ENCODE assay signal across 1 cellular context in the genomic region with DNA sequence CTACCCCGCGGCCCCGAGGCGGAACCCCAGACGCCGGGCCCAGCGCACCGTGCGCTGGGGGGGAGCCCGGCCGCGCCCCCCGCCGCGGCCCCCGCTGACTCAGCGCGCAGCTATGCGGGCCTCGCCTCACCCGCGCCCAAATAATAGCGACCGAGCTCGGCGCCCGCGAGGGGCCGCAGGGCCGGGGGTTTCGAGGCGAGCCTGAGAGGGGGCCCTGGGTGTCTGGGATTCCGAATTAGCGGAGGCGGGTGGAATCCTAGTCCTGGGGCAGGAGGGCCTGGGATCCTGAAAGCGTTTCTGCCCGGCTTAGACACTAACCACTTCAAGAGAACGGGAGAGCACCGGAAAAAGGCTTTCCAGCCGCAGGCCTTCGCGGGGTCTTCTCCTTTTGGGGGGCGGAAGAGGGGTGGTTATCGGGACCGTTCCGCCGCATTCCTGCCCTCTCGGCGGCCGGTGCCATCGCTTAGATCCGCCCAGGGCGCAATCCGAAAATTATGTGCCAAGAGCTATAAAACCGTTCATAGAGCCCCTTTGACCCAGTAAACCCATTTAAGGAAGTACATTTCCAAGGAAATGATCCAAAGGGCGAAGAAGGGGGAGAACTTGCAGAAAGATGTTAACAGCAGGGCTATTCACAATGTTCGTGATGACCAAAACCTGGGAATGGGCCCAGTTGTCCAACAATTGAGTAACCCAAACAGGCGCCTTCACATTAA.
TF ChIP-seq lines count a peak whose summit lies in the region.

No MANE protein-coding gene starts in this region.

TF ChIP-seq in K562, 482 proteins besides CTCF, POLR2A, EP300 and RAD21 (continued from another document and continues in another):
- TF ChIP-seq ESRRA (IDR thresholded peaks at IDR 0.05; ENCODE audit: borderline replicate concordance, low read depth): no peak; the same call in 1 of the 2 replicates
- TF ChIP-seq SIN3B (IDR thresholded peaks at IDR 0.05; ENCODE audit: low read depth): 0 out of 2 replicates have a peak, but pooled peaks have one; percentile 39
- no peak for TF ChIP-seq NR4A1 (CRISPR knock-in tag; IDR thresholded peaks at IDR 0.05)
- TF ChIP-seq NR4A1 (tag; IDR thresholded peaks at IDR 0.05): peak; percentile 49; the same call in 1 of the 2 replicates
- TF ChIP-seq EHMT2 (IDR thresholded peaks at IDR 0.05): no peak
- TF ChIP-seq TGIF2 (CRISPR knock-in tag; IDR thresholded peaks at IDR 0.05): 0 out of 2 replicates have a peak, but pooled peaks have one; percentile 37
- TF ChIP-seq, protein P1, sequence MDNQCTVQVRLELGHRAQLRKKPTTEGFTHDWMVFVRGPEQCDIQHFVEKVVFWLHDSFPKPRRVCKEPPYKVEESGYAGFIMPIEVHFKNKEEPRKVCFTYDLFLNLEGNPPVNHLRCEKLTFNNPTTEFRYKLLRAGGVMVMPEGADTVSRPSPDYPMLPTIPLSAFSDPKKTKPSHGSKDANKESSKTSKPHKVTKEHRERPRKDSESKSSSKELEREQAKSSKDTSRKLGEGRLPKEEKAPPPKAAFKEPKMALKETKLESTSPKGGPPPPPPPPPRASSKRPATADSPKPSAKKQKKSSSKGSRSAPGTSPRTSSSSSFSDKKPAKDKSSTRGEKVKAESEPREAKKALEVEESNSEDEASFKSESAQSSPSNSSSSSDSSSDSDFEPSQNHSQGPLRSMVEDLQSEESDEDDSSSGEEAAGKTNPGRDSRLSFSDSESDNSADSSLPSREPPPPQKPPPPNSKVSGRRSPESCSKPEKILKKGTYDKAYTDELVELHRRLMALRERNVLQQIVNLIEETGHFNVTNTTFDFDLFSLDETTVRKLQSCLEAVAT (IDR thresholded peaks at IDR 0.05): no peak
- no peak for TF ChIP-seq SP2 (IDR thresholded peaks at IDR 0.05; ENCODE audit: extremely low read depth, low read depth, low read length, poor library complexity, severe bottlenecking)
- TF ChIP-seq RBFOX2 (IDR thresholded peaks at IDR 0.05; ENCODE audit: low read depth, low read length): peak; percentile 78
- TF ChIP-seq ZNF785 (CRISPR knock-in tag; IDR thresholded peaks at IDR 0.05): no peak
- TF ChIP-seq ZNF589 (CRISPR knock-in tag; IDR thresholded peaks at IDR 0.05; ENCODE audit: low read depth): peak; percentile 70; the same call in 1 of the 2 replicates
- TF ChIP-seq, protein P2, sequence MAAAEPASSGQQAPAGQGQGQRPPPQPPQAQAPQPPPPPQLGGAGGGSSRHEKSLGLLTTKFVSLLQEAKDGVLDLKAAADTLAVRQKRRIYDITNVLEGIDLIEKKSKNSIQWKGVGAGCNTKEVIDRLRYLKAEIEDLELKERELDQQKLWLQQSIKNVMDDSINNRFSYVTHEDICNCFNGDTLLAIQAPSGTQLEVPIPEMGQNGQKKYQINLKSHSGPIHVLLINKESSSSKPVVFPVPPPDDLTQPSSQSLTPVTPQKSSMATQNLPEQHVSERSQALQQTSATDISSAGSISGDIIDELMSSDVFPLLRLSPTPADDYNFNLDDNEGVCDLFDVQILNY (CRISPR knock-in tag; IDR thresholded peaks at IDR 0.05): 0 out of 2 replicates have a peak, but pooled peaks have one; percentile 58
- TF ChIP-seq HMG20B (CRISPR knock-in tag; IDR thresholded peaks at IDR 0.05): no peak
- TF ChIP-seq, protein P3, sequence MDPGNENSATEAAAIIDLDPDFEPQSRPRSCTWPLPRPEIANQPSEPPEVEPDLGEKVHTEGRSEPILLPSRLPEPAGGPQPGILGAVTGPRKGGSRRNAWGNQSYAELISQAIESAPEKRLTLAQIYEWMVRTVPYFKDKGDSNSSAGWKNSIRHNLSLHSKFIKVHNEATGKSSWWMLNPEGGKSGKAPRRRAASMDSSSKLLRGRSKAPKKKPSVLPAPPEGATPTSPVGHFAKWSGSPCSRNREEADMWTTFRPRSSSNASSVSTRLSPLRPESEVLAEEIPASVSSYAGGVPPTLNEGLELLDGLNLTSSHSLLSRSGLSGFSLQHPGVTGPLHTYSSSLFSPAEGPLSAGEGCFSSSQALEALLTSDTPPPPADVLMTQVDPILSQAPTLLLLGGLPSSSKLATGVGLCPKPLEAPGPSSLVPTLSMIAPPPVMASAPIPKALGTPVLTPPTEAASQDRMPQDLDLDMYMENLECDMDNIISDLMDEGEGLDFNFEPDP (CRISPR knock-in tag; IDR thresholded peaks at IDR 0.05): no peak
- TF ChIP-seq CXXC5 (CRISPR knock-in tag; IDR thresholded peaks at IDR 0.05): peak; percentile 30; the same call in 1 of the 2 replicates
- TF ChIP-seq ZNF507 (tag; conservative IDR thresholded peaks at IDR 0.05): no peak
- TF ChIP-seq CHD1 (IDR thresholded peaks at IDR 0.05; ENCODE audit: low read length): no peak
- no peak for TF ChIP-seq ZNF583 (CRISPR knock-in tag; IDR thresholded peaks at IDR 0.05)
- no peak for TF ChIP-seq HNRNPH1 (optimal IDR thresholded peaks at IDR 0.05; ENCODE audit: low read depth, low read length)
- 0 out of 2 replicates have a peak, but pooled peaks have one; percentile 89 for TF ChIP-seq MED1 (CRISPR knock-in tag; IDR thresholded peaks at IDR 0.05; ENCODE audit: borderline replicate concordance)
- TF ChIP-seq SETDB1 (IDR thresholded peaks at IDR 0.05; ENCODE audit: low read length): no peak
- TF ChIP-seq BRD9 (IDR thresholded peaks at IDR 0.05; ENCODE audit: low read depth, partially characterized antibody): peak; percentile 21
- TF ChIP-seq TARDBP (IDR thresholded peaks at IDR 0.05): 0 out of 2 replicates have a peak, but pooled peaks have one; percentile 24
- TF ChIP-seq LCOR (CRISPR knock-in tag; IDR thresholded peaks at IDR 0.05): 0 out of 2 replicates have a peak, but pooled peaks have one; percentile 40
- no peak; the same call in 1 of the 2 replicates for TF ChIP-seq C11orf30 (IDR thresholded peaks at IDR 0.05; ENCODE audit: low read depth)
- TF ChIP-seq ERF (CRISPR knock-in tag; IDR thresholded peaks at IDR 0.05): no peak
- peak; percentile 98 for TF ChIP-seq ZBTB7A (IDR thresholded peaks at IDR 0.05; ENCODE audit: borderline replicate concordance, control insufficient read depth, low read depth, low read length)
- 0 out of 2 replicates have a peak, but pooled peaks have one; percentile 8 for TF ChIP-seq ZNF766 (CRISPR knock-in tag; conservative IDR thresholded peaks at IDR 0.05)
- TF ChIP-seq ZSCAN29 (IDR thresholded peaks at IDR 0.05): no peak
- TF ChIP-seq, protein P4, sequence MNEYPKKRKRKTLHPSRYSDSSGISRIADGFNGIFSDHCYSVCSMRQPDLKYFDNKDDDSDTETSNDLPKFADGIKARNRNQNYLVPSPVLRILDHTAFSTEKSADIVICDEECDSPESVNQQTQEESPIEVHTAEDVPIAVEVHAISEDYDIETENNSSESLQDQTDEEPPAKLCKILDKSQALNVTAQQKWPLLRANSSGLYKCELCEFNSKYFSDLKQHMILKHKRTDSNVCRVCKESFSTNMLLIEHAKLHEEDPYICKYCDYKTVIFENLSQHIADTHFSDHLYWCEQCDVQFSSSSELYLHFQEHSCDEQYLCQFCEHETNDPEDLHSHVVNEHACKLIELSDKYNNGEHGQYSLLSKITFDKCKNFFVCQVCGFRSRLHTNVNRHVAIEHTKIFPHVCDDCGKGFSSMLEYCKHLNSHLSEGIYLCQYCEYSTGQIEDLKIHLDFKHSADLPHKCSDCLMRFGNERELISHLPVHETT (CRISPR knock-in tag; conservative IDR thresholded peaks at IDR 0.05 in 1 of 2, IDR thresholded peaks at IDR 0.05 in 1 of 2): peak in 1 of 2 experiments; percentile 85; a peak in 2 of 4 replicates
- TF ChIP-seq TBP (optimal IDR thresholded peaks at IDR 0.05; ENCODE audit: low read depth, low read length): peak; percentile 41
- TF ChIP-seq NFE2L1 (tag; IDR thresholded peaks at IDR 0.05; ENCODE audit: borderline replicate concordance, low read depth): no peak
- TF ChIP-seq, protein P5, sequence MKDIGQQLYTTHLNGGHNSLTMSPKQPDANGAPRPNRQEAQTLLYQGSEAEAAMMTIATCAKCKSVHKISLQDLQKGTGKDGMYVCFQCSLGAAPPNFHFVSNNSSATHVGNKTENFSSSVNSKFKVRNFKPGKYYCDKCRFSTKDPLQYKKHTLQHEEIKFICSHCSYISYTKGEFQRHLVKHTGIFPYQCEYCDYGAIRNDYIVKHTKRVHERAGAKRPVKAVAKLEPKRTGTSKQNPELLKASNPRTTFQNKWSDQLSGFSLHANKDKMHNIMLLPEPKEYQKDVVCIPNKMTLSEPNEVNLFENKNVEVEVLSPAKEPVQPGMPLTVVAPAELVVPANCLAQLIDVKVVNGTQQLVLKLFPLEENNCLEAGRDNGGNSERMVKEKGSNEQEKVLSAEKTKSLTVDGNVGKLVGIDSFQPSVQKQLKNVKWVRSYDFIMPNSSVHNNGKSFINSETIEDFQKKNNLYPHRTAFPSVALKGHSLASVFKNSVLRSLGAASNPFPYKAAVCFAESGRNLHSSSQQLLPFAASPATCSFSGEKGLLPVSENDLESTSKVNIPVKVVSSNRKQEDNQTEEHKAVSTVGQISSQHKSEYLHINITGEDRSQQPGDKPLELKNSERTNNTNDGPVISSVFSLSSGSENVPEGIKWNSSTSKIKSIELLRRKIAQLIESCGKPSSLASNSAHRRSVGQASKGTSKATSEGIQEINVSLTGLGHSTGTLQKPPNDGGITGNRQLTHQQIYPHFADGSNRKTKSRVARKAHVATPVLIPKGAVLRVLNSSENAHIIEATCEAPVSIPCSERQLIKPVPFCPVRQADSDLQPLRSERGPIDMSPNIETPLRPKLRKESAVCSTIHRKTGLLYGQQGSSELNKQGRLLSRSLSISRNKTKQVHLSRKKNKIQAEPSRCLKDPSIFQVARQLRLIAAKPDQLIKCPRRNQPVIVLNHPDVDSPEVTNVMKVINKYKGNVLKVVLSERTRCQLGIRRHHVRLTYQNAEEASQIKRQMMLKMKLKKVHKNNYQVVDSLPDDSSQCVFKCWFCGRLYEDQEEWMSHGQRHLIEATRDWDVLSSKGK (CRISPR knock-in tag; IDR thresholded peaks at IDR 0.05): no peak
- no peak for TF ChIP-seq NFATC3 (IDR thresholded peaks at IDR 0.05)
- no peak for TF ChIP-seq TRIM28 (IDR thresholded peaks at IDR 0.05)
- no peak for TF ChIP-seq HEY1 (CRISPR knock-in tag; IDR thresholded peaks at IDR 0.05; ENCODE audit: borderline replicate concordance)
- TF ChIP-seq, protein P6, sequence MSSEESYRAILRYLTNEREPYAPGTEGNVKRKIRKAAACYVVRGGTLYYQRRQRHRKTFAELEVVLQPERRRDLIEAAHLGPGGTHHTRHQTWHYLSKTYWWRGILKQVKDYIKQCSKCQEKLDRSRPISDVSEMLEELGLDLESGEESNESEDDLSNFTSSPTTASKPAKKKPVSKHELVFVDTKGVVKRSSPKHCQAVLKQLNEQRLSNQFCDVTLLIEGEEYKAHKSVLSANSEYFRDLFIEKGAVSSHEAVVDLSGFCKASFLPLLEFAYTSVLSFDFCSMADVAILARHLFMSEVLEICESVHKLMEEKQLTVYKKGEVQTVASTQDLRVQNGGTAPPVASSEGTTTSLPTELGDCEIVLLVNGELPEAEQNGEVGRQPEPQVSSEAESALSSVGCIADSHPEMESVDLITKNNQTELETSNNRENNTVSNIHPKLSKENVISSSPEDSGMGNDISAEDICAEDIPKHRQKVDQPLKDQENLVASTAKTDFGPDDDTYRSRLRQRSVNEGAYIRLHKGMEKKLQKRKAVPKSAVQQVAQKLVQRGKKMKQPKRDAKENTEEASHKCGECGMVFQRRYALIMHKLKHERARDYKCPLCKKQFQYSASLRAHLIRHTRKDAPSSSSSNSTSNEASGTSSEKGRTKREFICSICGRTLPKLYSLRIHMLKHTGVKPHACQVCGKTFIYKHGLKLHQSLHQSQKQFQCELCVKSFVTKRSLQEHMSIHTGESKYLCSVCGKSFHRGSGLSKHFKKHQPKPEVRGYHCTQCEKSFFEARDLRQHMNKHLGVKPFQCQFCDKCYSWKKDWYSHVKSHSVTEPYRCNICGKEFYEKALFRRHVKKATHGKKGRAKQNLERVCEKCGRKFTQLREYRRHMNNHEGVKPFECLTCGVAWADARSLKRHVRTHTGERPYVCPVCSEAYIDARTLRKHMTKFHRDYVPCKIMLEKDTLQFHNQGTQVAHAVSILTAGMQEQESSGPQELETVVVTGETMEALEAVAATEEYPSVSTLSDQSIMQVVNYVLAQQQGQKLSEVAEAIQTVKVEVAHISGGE (CRISPR knock-in tag; IDR thresholded peaks at IDR 0.05): peak in 2 of 3 experiments; percentile 53 to 65; a peak in 3 of 6 replicates
- TF ChIP-seq CREB1 (IDR thresholded peaks at IDR 0.05): no peak
- TF ChIP-seq CREB1 (CRISPR knock-in tag; IDR thresholded peaks at IDR 0.05): no peak
- TF ChIP-seq ZNF764 (CRISPR knock-in tag; IDR thresholded peaks at IDR 0.05; ENCODE audit: low read depth): no peak
- peak; percentile 89 for TF ChIP-seq ZFX (CRISPR knock-in tag; IDR thresholded peaks at IDR 0.05)
- no peak for TF ChIP-seq GTF2A2 (tag; IDR thresholded peaks at IDR 0.05)
- peak; percentile 1; a peak in 1 of 4 replicates for TF ChIP-seq NRF1 (conservative IDR thresholded peaks at IDR 0.05 in 1 of 2, IDR thresholded peaks at IDR 0.05 in 1 of 2)
- no peak for TF ChIP-seq ZNF146 (CRISPR knock-in tag; IDR thresholded peaks at IDR 0.05; ENCODE audit: unreplicated experiment)
- TF ChIP-seq, protein P7, sequence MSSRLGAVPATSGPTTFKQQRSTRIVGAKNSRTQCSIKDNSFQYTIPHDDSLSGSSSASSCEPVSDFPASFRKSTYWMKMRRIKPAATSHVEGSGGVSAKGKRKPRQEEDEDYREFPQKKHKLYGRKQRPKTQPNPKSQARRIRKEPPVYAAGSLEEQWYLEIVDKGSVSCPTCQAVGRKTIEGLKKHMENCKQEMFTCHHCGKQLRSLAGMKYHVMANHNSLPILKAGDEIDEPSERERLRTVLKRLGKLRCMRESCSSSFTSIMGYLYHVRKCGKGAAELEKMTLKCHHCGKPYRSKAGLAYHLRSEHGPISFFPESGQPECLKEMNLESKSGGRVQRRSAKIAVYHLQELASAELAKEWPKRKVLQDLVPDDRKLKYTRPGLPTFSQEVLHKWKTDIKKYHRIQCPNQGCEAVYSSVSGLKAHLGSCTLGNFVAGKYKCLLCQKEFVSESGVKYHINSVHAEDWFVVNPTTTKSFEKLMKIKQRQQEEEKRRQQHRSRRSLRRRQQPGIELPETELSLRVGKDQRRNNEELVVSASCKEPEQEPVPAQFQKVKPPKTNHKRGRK (tag; IDR thresholded peaks at IDR 0.05): no peak
- TF ChIP-seq XRCC5 (IDR thresholded peaks at IDR 0.05; ENCODE audit: low read depth, low read length): no peak
- 0 out of 2 replicates have a peak, but pooled peaks have one; percentile 51 for TF ChIP-seq POLR2AphosphoS5 (IDR thresholded peaks at IDR 0.05; ENCODE audit: control insufficient read depth, insufficient read depth, low read depth, low read length)
- TF ChIP-seq SAFB2 (IDR thresholded peaks at IDR 0.05; ENCODE audit: borderline replicate concordance, low read depth, low read length, severe bottlenecking): no peak
- no peak for TF ChIP-seq MEF2D (tag; conservative IDR thresholded peaks at IDR 0.05; ENCODE audit: low read depth)
- TF ChIP-seq NCOA6 (IDR thresholded peaks at IDR 0.05): no peak
- TF ChIP-seq SMARCE1 (IDR thresholded peaks at IDR 0.05): peak; percentile 40; the same call in 1 of the 2 replicates
- TF ChIP-seq PTTG1 (tag; IDR thresholded peaks at IDR 0.05; ENCODE audit: low read depth): no peak
- no peak; a peak in 1 of 4 replicates for TF ChIP-seq SRF (CRISPR knock-in tag; IDR thresholded peaks at IDR 0.05)
- peak; percentile 15 to 34; a peak in 1 of 4 replicates for TF ChIP-seq SIN3A (IDR thresholded peaks at IDR 0.05; ENCODE audit: borderline replicate concordance in 2 of 2, control insufficient read depth in 1 of 2, low read depth in 2 of 2, low read length in 2 of 2)
